In the genomic region with DNA sequence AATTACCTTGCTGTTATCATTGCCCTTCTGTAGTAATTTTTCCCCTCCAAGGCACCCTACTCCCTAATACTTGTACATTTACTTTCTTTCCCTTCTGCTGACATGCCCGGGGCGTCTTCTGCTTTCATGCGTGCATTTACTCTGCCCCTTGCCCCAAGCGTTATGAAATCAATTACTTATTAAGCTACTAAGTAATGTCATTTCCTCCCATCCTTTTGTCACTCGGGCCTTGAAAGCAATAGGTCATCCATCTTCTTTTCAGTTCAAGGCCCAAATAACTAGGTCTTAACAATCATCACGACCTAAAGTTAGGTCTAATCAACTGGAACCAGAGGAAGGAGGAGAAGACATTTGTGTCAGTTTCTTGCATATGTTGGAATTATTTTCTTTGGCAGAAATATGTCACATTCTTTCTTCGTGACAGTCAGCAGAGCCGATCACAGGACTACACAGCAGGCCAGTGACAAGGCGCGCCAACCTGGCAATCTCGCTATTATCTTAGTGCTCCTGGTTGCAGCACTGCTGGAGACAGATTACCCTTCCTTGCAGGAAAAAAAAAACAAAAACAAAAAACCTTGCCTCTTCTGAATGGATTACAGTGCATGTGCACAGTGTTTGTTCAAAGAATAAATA, we compare ENCODE assay signal across 22 cellular contexts.
DNase-seq lines count a peak whose midpoint lies in the region; ATAC-seq, FAIRE-seq and TF ChIP-seq lines count a peak whose summit lies in the region.
"Had no signal": no experiment of that assay in that cellular context is flagged by ENCODE, and none has a peak within 500 bp of the region (broad histone marks: within the 10 kb centered on the region; RNA-seq: fewer than 3 reads in every experiment).

No MANE protein-coding gene starts in this region.

- POLR2A ChIA-PET in naive thymus-derived CD8-positive, alpha-beta T cell (lab: Charles Lee) = no interaction called here

- H2AFZ ChIP-seq in hepatocyte (no peak overlapping the region), neural progenitor cell (replicated peaks) (no peak overlapping the region)

- peaks cover 7% of the 10 kb centered on the region for H3K4me1 Mint-ChIP-seq in neural progenitor cell
- peaks cover 2 to 33% (median 21%) of the 10 kb centered on the region in 4 donors for H3K4me1 Mint-ChIP-seq in naive thymus-derived CD8-positive, alpha-beta T cell

- ATAC-seq in HG03442 (IDR thresholded peaks at IDR 0.05; ENCODE audit: unreplicated experiment) = no peak
- no peak for ATAC-seq in naive thymus-derived CD8-positive, alpha-beta T cell
- ATAC-seq in GM19324 (IDR thresholded peaks at IDR 0.05; ENCODE audit: low FRiP score, unreplicated experiment) = no peak
- ATAC-seq: activated CD8-positive, alpha-beta T cell treated with anti-CD3 and anti-CD28 coated beads, Interleukin-2, amount 10 ng/mL, durations not matched to agents 7 days and 5 days; left lung; pancreas had no signal

- no peak for TF ChIP-seq CTCF in hepatocyte (IDR thresholded peaks at IDR 0.05; ENCODE audit: poor library complexity)
- no peak for TF ChIP-seq CTCF in neural progenitor cell (IDR thresholded peaks at IDR 0.05)

- H3K27me3 Mint-ChIP-seq in neural progenitor cell (ENCODE audit: insufficient read depth, low read depth) = no peaks in the 10 kb centered on the region
- H3K27me3 Mint-ChIP-seq in naive thymus-derived CD8-positive, alpha-beta T cell = peaks cover 0 to 1% (median 0%) of the 10 kb centered on the region in 5 donors
- H3K27me3 Mint-ChIP-seq: activated naive CD8-positive, alpha-beta T cell had no signal

- H3K36me3 ChIP-seq in hepatocyte (replicated peaks; ENCODE audit: insufficient read depth, low read depth) (no peaks in the 10 kb centered on the region), neural progenitor cell (no peaks in the 10 kb centered on the region)
- H3K36me3 ChIP-seq: left lung, pancreas, SJCRH30, stomach, upper lobe of left lung had no signal

- no peaks in the 10 kb centered on the region for H3K79me2 ChIP-seq in hepatocyte
- no peaks in the 10 kb centered on the region for H3K79me2 ChIP-seq in neural progenitor cell (ENCODE audit: low read depth)

- no peaks in the 10 kb centered on the region for H3K9me3 Mint-ChIP-seq in neural progenitor cell
- H3K9me3 Mint-ChIP-seq in naive thymus-derived CD8-positive, alpha-beta T cell = peaks cover 0 to 4% (median 0%) of the 10 kb centered on the region in 9 donors
- H3K9me3 Mint-ChIP-seq: T-helper 2 cell treated with Interferon-gamma antibody and Interleukin-4, amounts not matched to agents 5 μg/mL and 100 μg/mL, for 36 hours had no signal

- H3K9me3 ChIP-seq in hepatocyte (ENCODE audit: low read depth) = no peaks in the 10 kb centered on the region
- H3K9me3 ChIP-seq in neural progenitor cell (ENCODE audit: low read depth) = no peaks in the 10 kb centered on the region
- H3K9me3 ChIP-seq: left lung, pancreas, SJCRH30, stomach, upper lobe of left lung had no signal

- no peaks in the 10 kb centered on the region for H3F3A ChIP-seq in neural progenitor cell (ENCODE audit: low read depth)

- no peaks in the 10 kb centered on the region for H3K4me1 ChIP-seq in hepatocyte (ENCODE audit: insufficient read depth)
- no peaks in the 10 kb centered on the region for H3K4me1 ChIP-seq in neural progenitor cell
- H3K4me1 ChIP-seq: left lung, pancreas, SJCRH30, upper lobe of left lung had no signal

- DNase-seq in GM18507 (ENCODE audit: extremely low spot score, insufficient read length, low read depth) = no peak
- peak; percentile 75 for DNase-seq in NCI-H2227 treated with DMSO at 0.1 percent for 48 hours (lab: John Stamatoyannopoulos, UW)
- peak; percentile 18 for DNase-seq in hepatocyte (ENCODE audit: low spot score)
- peak; percentile 21 for DNase-seq in neural progenitor cell (ENCODE audit: low spot score)
- no peak for DNase-seq in effector CD8-positive, alpha-beta T cell (lab: John Stamatoyannopoulos, UW)
- no peak for DNase-seq in naive thymus-derived CD8-positive, alpha-beta T cell
- DNase-seq: activated CD8-positive, alpha-beta T cell treated with anti-CD3 and anti-CD28 coated beads, Interleukin-2, amount 10 ng/mL, durations not matched to agents 7 days and 5 days; cortex of kidney; foreskin fibroblast; left lung; NCI-H2029; NCI-H526; pancreas; SJCRH30; stomach; upper lobe of left lung had no signal

- H3K4me3 ChIP-seq in hepatocyte (no peak overlapping the region), neural progenitor cell (no peak overlapping the region)
- H3K4me3 ChIP-seq: left lung, pancreas, SJCRH30, stomach, upper lobe of left lung had no signal

- H3K36me3 Mint-ChIP-seq in neural progenitor cell = no peaks in the 10 kb centered on the region
- no peaks in the 10 kb centered on the region for H3K36me3 Mint-ChIP-seq in naive thymus-derived CD8-positive, alpha-beta T cell
- H3K36me3 Mint-ChIP-seq: activated naive CD8-positive, alpha-beta T cell; WTC11 had no signal

- 65% methylated on average over 11 of the region's 11 CpGs for WGBS in hepatocyte (ENCODE audit: low lambda C conversion rate, missing lambda C conversion rate)

- no peak overlapping the region for H3K4me3 Mint-ChIP-seq in neural progenitor cell
- H3K4me3 Mint-ChIP-seq in naive thymus-derived CD8-positive, alpha-beta T cell = no peak overlapping the region
- H3K4me3 Mint-ChIP-seq: activated CD8-positive, alpha-beta T cell treated with anti-CD3 and anti-CD28 coated beads, Interleukin-2, amount 10 ng/mL, durations not matched to agents 7 days and 5 days; activated naive CD8-positive, alpha-beta T cell; T-helper 2 cell treated with Interferon-gamma antibody and Interleukin-4, amounts not matched to agents 5 μg/mL and 100 μg/mL, for 36 hours; WTC11 had no signal

- no peaks in the 10 kb centered on the region for H3K9me2 ChIP-seq in hepatocyte (replicated peaks; ENCODE audit: insufficient read depth)

- H4K20me1 ChIP-seq in hepatocyte (ENCODE audit: insufficient read depth, poor library complexity, severe bottlenecking) = no peaks in the 10 kb centered on the region
- H4K20me1 ChIP-seq in neural progenitor cell (ENCODE audit: low read depth) = no peaks in the 10 kb centered on the region

- no peak overlapping the region for H3K27ac Mint-ChIP-seq in neural progenitor cell
- H3K27ac Mint-ChIP-seq in naive thymus-derived CD8-positive, alpha-beta T cell = peak overlapping the region in 1 of 10 donors; percentile 63
- H3K27ac Mint-ChIP-seq: activated CD8-positive, alpha-beta T cell treated with anti-CD3 and anti-CD28 coated beads, Interleukin-2, amount 10 ng/mL, durations not matched to agents 7 days and 5 days; activated naive CD8-positive, alpha-beta T cell; T-helper 2 cell treated with Interferon-gamma antibody and Interleukin-4, amounts not matched to agents 5 μg/mL and 100 μg/mL, for 36 hours; WTC11 had no signal

- no peaks in the 10 kb centered on the region for H3K27me3 ChIP-seq in hepatocyte
- no peaks in the 10 kb centered on the region for H3K27me3 ChIP-seq in neural progenitor cell
- H3K27me3 ChIP-seq: left lung, pancreas, SJCRH30, stomach, upper lobe of left lung had no signal

- H3K4me2 ChIP-seq in hepatocyte (no peak overlapping the region), neural progenitor cell (no peak overlapping the region)

- no peak overlapping the region for H3K9ac ChIP-seq in neural progenitor cell

- peak; percentile 35 for FAIRE-seq in GM18507 (lab: Jason Lieb, UNC)
- FAIRE-seq: endothelial cell of umbilical vein, pancreas had no signal

- H3K27ac ChIP-seq in hepatocyte (peak overlapping the region; percentile 56), neural progenitor cell (no peak overlapping the region)
- H3K27ac ChIP-seq: left lung, pancreas, SJCRH30, stomach, upper lobe of left lung had no signal

Comparison
In these comparisons a context has a peak if more than half of its experiments do, and no peak if none do; other contexts are left out.
1. DNase-seq: peak in NCI-H2227 treated with DMSO at 0.1 percent for 48 hours (single experiment), hepatocyte (single experiment) and neural progenitor cell (single experiment); none in GM18507 (single experiment), effector CD8-positive, alpha-beta T cell (single experiment) and naive thymus-derived CD8-positive, alpha-beta T cell (0 of 10).